8 cellular contexts compared by ENCODE assay signal in genomic region chr21:35102488-35103407, GRCh38. TPM values are rescaled to one million over a fixed set of nuclear protein-coding genes. Genes with fewer than 3 reads are reported as not detected.
DNase-seq lines count a peak whose midpoint lies in the region; ATAC-seq, FAIRE-seq and TF ChIP-seq lines count a peak whose summit lies in the region.

No MANE protein-coding gene starts in this region.

- H3K9me3 ChIP-seq in K562 (replicated peaks; ENCODE audit: control insufficient read depth, insufficient read depth, low read depth, low read length) (no peaks in the 10 kb centered on the region), psoas muscle (no peaks in the 10 kb centered on the region)

- no peaks in the 10 kb centered on the region for H4K20me1 ChIP-seq in K562 (replicated peaks; ENCODE audit: control insufficient read depth, insufficient read depth, low read length)

- peak overlapping the region; percentile 14 to 21; a peak in 2 of 4 replicates for H3K9ac ChIP-seq in K562 (ENCODE audit: insufficient read depth in 1 of 2, low read depth in 2 of 2, low read length in 2 of 2)

- H3K36me3 ChIP-seq in GM06990 (ENCODE audit: control insufficient read depth, insufficient read depth, low read length) (no peaks in the 10 kb centered on the region), K562 (ENCODE audit: control insufficient read depth, insufficient read depth, low read length) (no peaks in the 10 kb centered on the region; the same call in 2 of the 3 replicates), psoas muscle (ENCODE audit: insufficient read depth in 1 of 2, low read depth in 1 of 2) (no peaks in the 10 kb centered on the region)

- intact Hi-C loops in K562 (cut with micrococcal nuclease) (loop anchor here (5.0 kb wide), 1 partner anchor 215 kb away; no protein-coding TSS in a partner anchor), psoas muscle (cut with DNase I) (no loop called here)

- H3K27me3 ChIP-seq in GM06990 (replicated peaks; ENCODE audit: control insufficient read depth, insufficient read depth, low read length) = no peaks in the 10 kb centered on the region; the same call in 1 of the 2 replicates
- no peaks in the 10 kb centered on the region for H3K27me3 ChIP-seq in K562 (ENCODE audit: control insufficient read depth in 2 of 2, insufficient read depth in 2 of 2, low read length in 2 of 2)
- no peaks in the 10 kb centered on the region for H3K27me3 ChIP-seq in psoas muscle (ENCODE audit: insufficient read depth in 3 of 3, low read length in 2 of 3)

- no peaks in the 10 kb centered on the region for H3K9me1 ChIP-seq in K562 (ENCODE audit: control insufficient read depth, insufficient read depth, low read length)

- CTCF ChIA-PET in K562 (lab: Yijun Ruan, JAX; ENCODE audit: low intra/inter-chr PET ratio) = no interaction called here

- in situ Hi-C loops in K562 (cut with MboI) = no loop called here

- peaks cover 37 to 77% of the 10 kb centered on the region in 2 experiments for H3K4me1 ChIP-seq in K562 (replicated peaks in 1 of 2; ENCODE audit: control insufficient read depth in 2 of 2, insufficient read depth in 2 of 2, low read length in 2 of 2)
- H3K4me1 ChIP-seq in psoas muscle = no peaks in the 10 kb centered on the region

- H3K27ac ChIP-seq in K562 (ENCODE audit: extremely low read depth, low read depth, low read length) (peak overlapping the region; percentile 70), psoas muscle (no peak overlapping the region)

- H3K4me3 ChIP-seq in GM06990 (replicated peaks; ENCODE audit: low read depth, low read length) (no peak overlapping the region), K562 (no peak overlapping the region), psoas muscle (no peak overlapping the region)

- peak; percentile 5; the same call in 1 of the 2 replicates for TF ChIP-seq EP300 in K562 (IDR thresholded peaks at IDR 0.05; ENCODE audit: low read length)

- TF ChIP-seq POLR2A in K562 (conservative IDR thresholded peaks at IDR 0.05) = no peak

- peak overlapping the region; percentile 92 for H2AFZ ChIP-seq in K562 (ENCODE audit: low read depth, low read length)

- TF ChIP-seq RAD21 in K562 (CRISPR knock-in tag; conservative IDR thresholded peaks at IDR 0.05 in 1 of 2, IDR thresholded peaks at IDR 0.05 in 1 of 2) = no peak; a peak in 1 of 4 replicates

- no peaks in the 10 kb centered on the region for H3K79me2 ChIP-seq in K562 (ENCODE audit: control insufficient read depth, insufficient read depth, low read length)

- peak overlapping the region; percentile 64 for H3K4me2 ChIP-seq in K562 (ENCODE audit: insufficient read depth, low read length)

- TF ChIP-seq CTCF in GM06990 (IDR thresholded peaks at IDR 0.05; ENCODE audit: insufficient read depth, low read length, poor library complexity, severe bottlenecking) = no peak
- TF ChIP-seq CTCF in K562 (IDR thresholded peaks at IDR 0.05 in 2 of 3, conservative IDR thresholded peaks at IDR 0.05 in 1 of 3; ENCODE audit: insufficient read depth in 2 of 3, low read depth in 1 of 3, low read length in 3 of 3) = no peak
- TF ChIP-seq CTCF in psoas muscle (IDR thresholded peaks at IDR 0.05) = no peak

- 5% methylated on average over 8 of the region's 8 CpGs for WGBS in K562 (ENCODE audit: insufficient coverage, low coverage, missing lambda C conversion rate)
- WGBS in psoas muscle, 3 donors = 51 to 66% (median 54%) methylated on average over 8 of the region's 8 CpGs

- ATAC-seq in K562 (peak; percentile 50), psoas muscle (peak in 1 of 4 donors; percentile 37), GM18867 (IDR thresholded peaks at IDR 0.05; ENCODE audit: unreplicated experiment) (no peak), HG02870 (IDR thresholded peaks at IDR 0.05; ENCODE audit: unreplicated experiment) (no peak), GM19463 (IDR thresholded peaks at IDR 0.05; ENCODE audit: unreplicated experiment) (no peak)

- no TSS peak for BruUV-seq in K562 (replicated peaks; lab: Mats Ljungman, UMichigan)

- FAIRE-seq in K562 (lab: Jason Lieb, UNC) = peak; percentile 70

- POLR2A ChIA-PET in K562 (lab: Yijun Ruan, JAX) = interaction anchor here (0.7 to 1.5 kb wide), 3 partner anchors 8 to 148 kb away, joined by 3 to 4 read pairs (median 4); no protein-coding TSS in a partner anchor

- peak; percentile 20 for DNase-seq in GM06990 (ENCODE audit: extremely low read depth, insufficient read length)
- peak; percentile 84 for DNase-seq in NOMO-1 treated with dmso at 0.1 percent for 144 hours (lab: John Stamatoyannopoulos, UW; ENCODE audit: unreplicated experiment)
- peak; percentile 39 to 82 (median 58) for DNase-seq in K562 (ENCODE audit: extremely low read depth in 1 of 4, low spot score in 3 of 4)
- DNase-seq in psoas muscle = peak; percentile 16 to 54
- no peak for DNase-seq in middle frontal gyrus (ENCODE audit: extremely low spot score, low spot score)

TF ChIP-seq in K562, 482 proteins besides CTCF, POLR2A, EP300 and RAD21 (continues in another document):
- TF ChIP-seq BCL6 (CRISPR knock-in tag; IDR thresholded peaks at IDR 0.05) = no peak
- peak; percentile 68; the same call in 1 of the 2 replicates for TF ChIP-seq ZNF175 (CRISPR knock-in tag; IDR thresholded peaks at IDR 0.05; ENCODE audit: low read depth)
- TF ChIP-seq SRSF9 (IDR thresholded peaks at IDR 0.05; ENCODE audit: borderline replicate concordance, low read depth, low read length) = no peak
- TF ChIP-seq SMAD4 (CRISPR knock-in tag; conservative IDR thresholded peaks at IDR 0.05) = peak; percentile 44; the same call in 1 of the 2 replicates
- TF ChIP-seq AFF1 (IDR thresholded peaks at IDR 0.05; ENCODE audit: low read depth in 1 of 2, partially characterized antibody in 2 of 2) = no peak
- peak; percentile 76 to 78; a peak in 3 of 4 replicates for TF ChIP-seq FOXK2 (conservative IDR thresholded peaks at IDR 0.05 in 1 of 2, IDR thresholded peaks at IDR 0.05 in 1 of 2; ENCODE audit: low read depth in 2 of 2)
- 0 out of 2 replicates have a peak, but pooled peaks have one; percentile 30 for TF ChIP-seq CREB1 (IDR thresholded peaks at IDR 0.05)
- peak; percentile 42; the same call in 1 of the 2 replicates for TF ChIP-seq CREB1 (CRISPR knock-in tag; IDR thresholded peaks at IDR 0.05)

RNA-seq across cellular contexts. Expression of gene RUNX1, which starts 53.6 kb away (rescaled TPM):
- total RNA-seq in K562 (2011; cell fraction: chromatin; rRNA removed; ENCODE audit: low replicate concordance) = 167 and 196 TPM in 2 replicates
- 104 and 114 TPM in 2 replicates for total RNA-seq in K562 (2011; cell fraction: nucleolus; rRNA removed)
- 135 and 188 TPM in 2 replicates for total RNA-seq in K562 (2011; cell fraction: nucleoplasm; rRNA removed)
- total RNA-seq in K562 (2014; rRNA removed) (20.8 and 27.3 TPM in 2 replicates), K562 (2014; rRNA removed; fragmentation: Illumina TruSeq; extraction: Trizol) (13.8 TPM in 2 replicates), K562 (2015; rRNA removed; fragmentation: Illumina TruSeq; extraction: Trizol) (8.8 and 9.8 TPM in 2 replicates), K562 (2021) (62.2 and 68.6 TPM in 2 replicates), psoas muscle (100 to 1,000 TPM in 1 of 4 donors, 10 to 100 TPM in 3; 30.1 to 230 (median 55.7) TPM)
- polyA plus RNA-seq in K562 (2011; rRNA removed) (15.9 and 17.8 TPM in 2 replicates), K562 (2014; fragmentation: Illumina TruSeq; extraction: Trizol) (22.7 and 26.7 TPM in 2 replicates), K562 (2014; fragmentation: Nextera tagmentation; extraction: Ambion mirVana) (1 to 10 TPM; 2.2 to 4.5 TPM), K562 (2014; rRNA removed) (20.1 and 30.6 TPM in 2 replicates), psoas muscle (10 to 100 TPM in 2 of 3 donors, 1 to 10 TPM in 1; 8.7 to 19.2 (median 13.5) TPM)
- 7.6 and 12.6 TPM in 2 replicates for polyA plus RNA-seq in K562 (2011; cell fraction: cytosol; rRNA removed)
- 50.6 and 80.8 TPM in 2 replicates for polyA plus RNA-seq in K562 (2011; cell fraction: nucleus; rRNA removed)
- polyA plus RNA-seq in K562 (2012) = 19.4 and 60.9 TPM in 2 replicates
- polyA minus RNA-seq in K562 (2011; rRNA and poly(A)+ RNA removed) = 29.0 and 39.2 TPM in 2 replicates
- 10.4 and 28.6 TPM in 2 replicates for polyA minus RNA-seq in K562 (2011; cell fraction: cytosol; rRNA and poly(A)+ RNA removed)
- polyA minus RNA-seq in K562 (2011; cell fraction: nucleus; rRNA and poly(A)+ RNA removed) = 119 and 149 TPM in 2 replicates
